ENCODE assay signal across 8 cellular contexts in genomic region chr17:8125947-8126305, GRCh38. TPM values are rescaled to one million over a fixed set of nuclear protein-coding genes. Genes with fewer than 3 reads are reported as not detected.
DNase-seq lines count a peak whose midpoint lies in the region; ATAC-seq, FAIRE-seq and TF ChIP-seq lines count a peak whose summit lies in the region.

No MANE protein-coding gene starts in this region.

- peaks cover 48% of the 10 kb centered on the region for H3K27me3 Mint-ChIP-seq in astrocyte (ENCODE audit: low read depth, unreplicated experiment)

- H3K4me1 ChIP-seq in astrocyte (ENCODE audit: insufficient read depth, low read length) (peaks cover 46% of the 10 kb centered on the region), keratinocyte (ENCODE audit: control insufficient read depth, extremely low read depth, insufficient read depth, low read length) (peaks cover 37% of the 10 kb centered on the region), suprapubic skin (peaks cover 65% of the 10 kb centered on the region)

- TF ChIP-seq EP300 in suprapubic skin (IDR thresholded peaks at IDR 0.05), result no peak

- peak overlapping the region; percentile 97 for H3K4me2 ChIP-seq in astrocyte (ENCODE audit: low read length)
- H3K4me2 ChIP-seq in keratinocyte (ENCODE audit: control insufficient read depth, extremely low read depth, insufficient read depth, low read depth, low read length), result peak overlapping the region; percentile 92

- H4K20me1 ChIP-seq in astrocyte (ENCODE audit: insufficient read depth, low read length), result peaks cover 11% of the 10 kb centered on the region
- peaks cover 2% of the 10 kb centered on the region for H4K20me1 ChIP-seq in keratinocyte (ENCODE audit: control insufficient read depth, extremely low read depth, insufficient read depth, low read length)

- peak overlapping the region; percentile 83 for H3K4me3 Mint-ChIP-seq in astrocyte (ENCODE audit: unreplicated experiment)

- peak overlapping the region; percentile 66 for H2AFZ ChIP-seq in astrocyte (ENCODE audit: low read depth, low read length)
- H2AFZ ChIP-seq in keratinocyte (ENCODE audit: control insufficient read depth, low read length), result peak overlapping the region; percentile 99

- H3K27ac ChIP-seq in astrocyte (ENCODE audit: low read depth, low read length) (no peak overlapping the region), keratinocyte (ENCODE audit: control insufficient read depth, insufficient read depth, low read length) (peak overlapping the region; percentile 5), suprapubic skin (no peak overlapping the region)

- H3K9me1 ChIP-seq in keratinocyte (ENCODE audit: control insufficient read depth, extremely low read depth, insufficient read depth, low read length), result peaks cover 3% of the 10 kb centered on the region

- H3K36me3 ChIP-seq in astrocyte (ENCODE audit: insufficient read depth, low read length) (no peaks in the 10 kb centered on the region), keratinocyte (ENCODE audit: control insufficient read depth in 2 of 2, extremely low read depth in 1 of 2, insufficient read depth in 2 of 2, low read length in 2 of 2) (no peaks in the 10 kb centered on the region), suprapubic skin (no peaks in the 10 kb centered on the region)

- TF ChIP-seq POLR2A in suprapubic skin (IDR thresholded peaks at IDR 0.05), result no peak

- 1% methylated on average over 19 of the region's 19 CpGs for WGBS in suprapubic skin

- FAIRE-seq in astrocyte (lab: Jason Lieb, UNC), result no peak
- no peak for FAIRE-seq in keratinocyte (lab: Jason Lieb, UNC)

- peaks cover 11% of the 10 kb centered on the region for H3K4me1 Mint-ChIP-seq in astrocyte (ENCODE audit: low read depth, unreplicated experiment)

- no peaks in the 10 kb centered on the region for H3K36me3 Mint-ChIP-seq in astrocyte (ENCODE audit: low read depth, unreplicated experiment)

- TF ChIP-seq CTCF in astrocyte (IDR thresholded peaks at IDR 0.05; ENCODE audit: insufficient read depth, low read depth, low read length) (no peak), keratinocyte (optimal IDR thresholded peaks at IDR 0.05 in 1 of 3, IDR thresholded peaks at IDR 0.05 in 1 of 3, conservative IDR thresholded peaks at IDR 0.05 in 1 of 3; ENCODE audit: extremely low read depth in 1 of 3, insufficient read depth in 2 of 3, low read length in 3 of 3) (no peak), suprapubic skin (IDR thresholded peaks at IDR 0.05) (no peak)

- H3K4me3 ChIP-seq in astrocyte (ENCODE audit: insufficient read depth, low read depth, low read length), result peak overlapping the region; percentile 60
- H3K4me3 ChIP-seq in keratinocyte (ENCODE audit: control insufficient read depth in 2 of 3, extremely low read depth in 1 of 3, insufficient read depth in 2 of 3, low read depth in 1 of 3, low read length in 3 of 3), result peak overlapping the region; percentile 53 to 93 (median 93)
- peak overlapping the region; percentile 74 for H3K4me3 ChIP-seq in suprapubic skin

- H3K27me3 ChIP-seq in astrocyte (ENCODE audit: insufficient read depth, low read length), result peaks cover 20% of the 10 kb centered on the region
- H3K27me3 ChIP-seq in keratinocyte (ENCODE audit: control insufficient read depth, extremely low read depth, insufficient read depth, low read length), result peaks cover 26% of the 10 kb centered on the region
- peaks cover 19% of the 10 kb centered on the region for H3K27me3 ChIP-seq in suprapubic skin

- H3K9me3 ChIP-seq in astrocyte (ENCODE audit: insufficient read depth, low read depth, low read length) (no peaks in the 10 kb centered on the region), keratinocyte (ENCODE audit: control insufficient read depth, low read depth, low read length) (no peaks in the 10 kb centered on the region), suprapubic skin (no peaks in the 10 kb centered on the region)

- dilution Hi-C loops in keratinocyte (cut with MboI; ENCODE audit: extremely low pct_ligation_motif_present, low sequenced_read_pairs), result no loop called here

- no peaks in the 10 kb centered on the region for H3K9me3 Mint-ChIP-seq in astrocyte (ENCODE audit: unreplicated experiment)

- no peaks in the 10 kb centered on the region for H3K79me2 ChIP-seq in astrocyte (ENCODE audit: insufficient read depth, low read length)
- no peaks in the 10 kb centered on the region for H3K79me2 ChIP-seq in keratinocyte (ENCODE audit: control insufficient read depth, insufficient read depth, low read length)

- peak overlapping the region; percentile 49 for H3K9ac ChIP-seq in astrocyte (ENCODE audit: low read length)
- H3K9ac ChIP-seq in keratinocyte (ENCODE audit: control insufficient read depth, extremely low read depth, insufficient read depth, low read length), result peak overlapping the region; percentile 72

- DNase-seq in EH (ENCODE audit: low read depth), result peak; percentile 40
- DNase-seq in LHCN-M2 (ENCODE audit: low read depth), result peak; percentile 28
- DNase-seq in astrocyte (ENCODE audit: low read depth), result no peak
- no peak for DNase-seq in keratinocyte (ENCODE audit: low read depth, low spot score)
- DNase-seq in suprapubic skin (ENCODE audit: low spot score in 2 of 2), result no peak
- no peak for DNase-seq in HK-2 (ENCODE audit: unreplicated experiment)
- no peak for DNase-seq in activated CD8-positive, alpha-beta memory T cell treated with anti-CD3 and anti-CD28 coated beads for 24 hours

- ATAC-seq in HG03521 (IDR thresholded peaks at IDR 0.05; ENCODE audit: unreplicated experiment), result no peak

- H3K27ac Mint-ChIP-seq in astrocyte (ENCODE audit: unreplicated experiment), result peak overlapping the region; percentile 67

RNA-seq across cellular contexts. Expression of gene HES7, which starts 2.0 kb away (rescaled TPM):
- total RNA-seq in LHCN-M2 (2014; rRNA removed) (0.06 and 0.34 TPM in 2 replicates), astrocyte (0.64 and 1.0 TPM in 2 replicates), suprapubic skin (not detected)
- polyA plus RNA-seq in LHCN-M2 (2012), result 0.29 TPM
- 0.05 to 0.33 TPM (median 0.16 TPM) in 3 replicates for polyA plus RNA-seq in keratinocyte
- polyA plus RNA-seq in keratinocyte (2011; ENCODE audit: low read depth), result 0.60 TPM
- polyA plus RNA-seq in keratinocyte (2011; cell fraction: cytosol; rRNA removed), result 0.97 TPM in 1 of 2 replicates, not detected in the other
- polyA plus RNA-seq in keratinocyte (2011; cell fraction: nucleus; rRNA removed), result 0.42 and 1.5 TPM in 2 replicates
- polyA plus RNA-seq in keratinocyte (2012; ENCODE audit: low replicate concordance), result 0.81 and 1.1 TPM in 2 replicates
- not detected in 3 replicates for polyA minus RNA-seq in keratinocyte
- polyA minus RNA-seq in keratinocyte (2011; cell fraction: cytosol; rRNA and poly(A)+ RNA removed), result 4.2 TPM
- polyA minus RNA-seq in keratinocyte (2011; cell fraction: nucleus; rRNA and poly(A)+ RNA removed), result 1.1 TPM in 1 of 2 replicates, not detected in the other

RNA-seq across cellular contexts. Expression of gene ALOXE3, which starts 7.6 kb away (rescaled TPM):
- total RNA-seq in LHCN-M2 (2014; rRNA removed) (not detected in 2 replicates), astrocyte (0.17 and 0.82 TPM in 2 replicates), suprapubic skin (10 to 100 TPM; 44.5 to 95.3 (median 69.9) TPM)
- 0.09 TPM for polyA plus RNA-seq in LHCN-M2 (2012)
- polyA plus RNA-seq in keratinocyte, result 2.0 to 4.6 TPM (median 2.7 TPM) in 3 replicates
- polyA plus RNA-seq in keratinocyte (2011; ENCODE audit: low read depth), result 19.2 TPM
- 2.9 and 3.2 TPM in 2 replicates for polyA plus RNA-seq in keratinocyte (2011; cell fraction: cytosol; rRNA removed)
- 7.7 and 9.8 TPM in 2 replicates for polyA plus RNA-seq in keratinocyte (2011; cell fraction: nucleus; rRNA removed)
- 4.2 and 50.4 TPM in 2 replicates for polyA plus RNA-seq in keratinocyte (2012; ENCODE audit: low replicate concordance)
- polyA minus RNA-seq in keratinocyte, result 2.1 to 5.5 TPM (median 2.3 TPM) in 3 replicates
- 1.2 TPM for polyA minus RNA-seq in keratinocyte (2011; cell fraction: cytosol; rRNA and poly(A)+ RNA removed)
- 2.6 and 2.9 TPM in 2 replicates for polyA minus RNA-seq in keratinocyte (2011; cell fraction: nucleus; rRNA and poly(A)+ RNA removed)

RNA-seq across cellular contexts. Expression of gene PER1, which starts 26.3 kb away (rescaled TPM):
- total RNA-seq in LHCN-M2 (2014; rRNA removed), result 12.6 and 18.2 TPM in 2 replicates
- polyA plus RNA-seq in LHCN-M2 (2012), result 13.0 TPM
- 17.0 and 18.1 TPM in 2 replicates for total RNA-seq in astrocyte
- polyA plus RNA-seq in keratinocyte, result 14.4 to 15.2 TPM (median 15.1 TPM) in 3 replicates
- polyA plus RNA-seq in keratinocyte (2011; ENCODE audit: low read depth), result 112 TPM
- polyA plus RNA-seq in keratinocyte (2011; cell fraction: cytosol; rRNA removed), result 6.8 and 12.7 TPM in 2 replicates
- polyA plus RNA-seq in keratinocyte (2011; cell fraction: nucleus; rRNA removed), result 50.1 and 90.1 TPM in 2 replicates
- polyA plus RNA-seq in keratinocyte (2012; ENCODE audit: low replicate concordance), result 24.3 and 51.6 TPM in 2 replicates
- polyA minus RNA-seq in keratinocyte, result 29.9 to 138 TPM (median 46.3 TPM) in 3 replicates
- polyA minus RNA-seq in keratinocyte (2011; cell fraction: cytosol; rRNA and poly(A)+ RNA removed), result 38.8 TPM
- 61.0 and 101 TPM in 2 replicates for polyA minus RNA-seq in keratinocyte (2011; cell fraction: nucleus; rRNA and poly(A)+ RNA removed)
- 100 to 1,000 TPM; 272 to 655 (median 330) TPM for total RNA-seq in suprapubic skin

RNA-seq across cellular contexts. Expression of gene VAMP2, which starts 36.8 kb away (rescaled TPM):
- total RNA-seq in LHCN-M2 (2014; rRNA removed) (3.8 and 4.6 TPM in 2 replicates), astrocyte (28.0 and 31.3 TPM in 2 replicates), suprapubic skin (10 to 100 TPM; 41.2 to 64.3 (median 52.8) TPM)
- polyA plus RNA-seq in LHCN-M2 (2012), result 41.7 TPM
- polyA plus RNA-seq in keratinocyte, result 8.1 to 10.4 TPM (median 9.8 TPM) in 3 replicates
- 4.8 TPM for polyA plus RNA-seq in keratinocyte (2011; ENCODE audit: low read depth)
- polyA plus RNA-seq in keratinocyte (2011; cell fraction: cytosol; rRNA removed), result 18.2 and 18.5 TPM in 2 replicates
- 25.2 and 27.5 TPM in 2 replicates for polyA plus RNA-seq in keratinocyte (2011; cell fraction: nucleus; rRNA removed)
- polyA plus RNA-seq in keratinocyte (2012; ENCODE audit: low replicate concordance), result 17.1 and 41.4 TPM in 2 replicates
- polyA minus RNA-seq in keratinocyte, result 4.3 to 11.4 TPM (median 5.8 TPM) in 3 replicates
- polyA minus RNA-seq in keratinocyte (2011; cell fraction: cytosol; rRNA and poly(A)+ RNA removed), result 3.6 TPM
- polyA minus RNA-seq in keratinocyte (2011; cell fraction: nucleus; rRNA and poly(A)+ RNA removed), result 3.1 and 5.4 TPM in 2 replicates

RNA-seq across cellular contexts. Expression of gene ALOX12B, which starts 38.4 kb away (rescaled TPM):
- total RNA-seq in LHCN-M2 (2014; rRNA removed) (0.06 TPM in 1 of 2 replicates, not detected in the other), astrocyte (not detected in 2 replicates), suprapubic skin (100 to 1,000 TPM in 3 of 4 donors, 10 to 100 TPM in 1; 91.4 to 150 (median 119) TPM)
- not detected for polyA plus RNA-seq in LHCN-M2 (2012)
- polyA plus RNA-seq in keratinocyte, result 0.43 to 0.75 TPM (median 0.47 TPM) in 3 replicates
- polyA plus RNA-seq in keratinocyte (2011; ENCODE audit: low read depth), result 98.5 TPM
- 0.41 and 0.44 TPM in 2 replicates for polyA plus RNA-seq in keratinocyte (2011; cell fraction: cytosol; rRNA removed)
- 1.9 and 2.0 TPM in 2 replicates for polyA plus RNA-seq in keratinocyte (2011; cell fraction: nucleus; rRNA removed)
- polyA plus RNA-seq in keratinocyte (2012; ENCODE audit: low replicate concordance), result 0.85 and 126 TPM in 2 replicates
- 0.20 to 2.1 TPM (median 1.4 TPM) in 3 replicates for polyA minus RNA-seq in keratinocyte
- not detected for polyA minus RNA-seq in keratinocyte (2011; cell fraction: cytosol; rRNA and poly(A)+ RNA removed)
- 1.5 and 1.7 TPM in 2 replicates for polyA minus RNA-seq in keratinocyte (2011; cell fraction: nucleus; rRNA and poly(A)+ RNA removed)

Comparison
In these comparisons a context has a peak if more than half of its experiments do, and no peak if none do; other contexts are left out.
1. DNase-seq: peak in EH (single experiment) and LHCN-M2 (single experiment); none in astrocyte (single experiment), keratinocyte (single experiment), suprapubic skin (0 of 2), HK-2 (single experiment) and activated CD8-positive, alpha-beta memory T cell treated with anti-CD3 and anti-CD28 coated beads for 24 hours (single experiment).
2. RNA of gene ALOXE3, which starts 7.6 kb away (total RNA-seq): 44.5 to 95.3 TPM in suprapubic skin; 0.17 to 0.82 TPM in astrocyte and not detected in LHCN-M2; every median in the first group is over 10 times any median in the second.
3. RNA of gene PER1, which starts 26.3 kb away (total RNA-seq): 272 to 655 TPM in suprapubic skin; 12.6 to 18.2 TPM in LHCN-M2 and 17.0 to 18.1 TPM in astrocyte; every median in the first group is over 10 times any median in the second.
4. Peak in every context shown above with its lines, with median percentiles within 50 percentile points of each other: H3K4me3 ChIP-seq.